ENCODE assay signal across 8 cellular contexts in genomic region chr3:189132125-189132744, GRCh38. TPM values are rescaled to one million over a fixed set of nuclear protein-coding genes. Genes with fewer than 3 reads are reported as not detected.
DNase-seq lines count a peak whose midpoint lies in the region; ATAC-seq and TF ChIP-seq lines count a peak whose summit lies in the region.

No MANE protein-coding gene starts in this region.

- H3K27me3 Mint-ChIP-seq in activated naive CD4-positive, alpha-beta T cell treated with anti-CD3 and anti-CD28 coated beads, Interleukin-2, amount 50 U/mL, for 24 hours, result no peaks in the 10 kb centered on the region

- no peaks in the 10 kb centered on the region for H3K27me3 ChIP-seq in kidney epithelial cell (ENCODE audit: control insufficient read depth, insufficient read depth, low read length)

- peaks cover 29% of the 10 kb centered on the region for H3K4me1 Mint-ChIP-seq in activated naive CD4-positive, alpha-beta T cell treated with anti-CD3 and anti-CD28 coated beads, Interleukin-2, amount 50 U/mL, for 24 hours

- ATAC-seq in HG03025 (IDR thresholded peaks at IDR 0.05; ENCODE audit: low FRiP score, unreplicated experiment), result peak; percentile 88

- DNase-seq in GM12865 (ENCODE audit: low read depth) (peak; percentile 73), SK-MEL-5 (ENCODE audit: low read depth, low spot score) (peak; percentile 76), kidney epithelial cell (ENCODE audit: low read depth) (peak; percentile 62), NCI-H2196 treated with DMSO at 0.1 percent for 48 hours (lab: John Stamatoyannopoulos, UW; ENCODE audit: unreplicated experiment) (no peak), NCI-H1417 (lab: John Stamatoyannopoulos, UW) (no peak)
- DNase-seq in stimulated activated CD4-positive, alpha-beta T cell treated with anti-CD3 and anti-CD28 coated beads, TNF-alpha, amount 100 ng/mL, for 48 hours (ENCODE audit: low read depth in 3 of 3), result peak; percentile 30 to 67 (median 35)

- in situ Hi-C loops in SK-MEL-5 (cut with HindIII; ENCODE audit: low pct_unique_long_range_greater_than_20kb, low sequenced_read_pairs), result no loop called here

- H3K4me3 Mint-ChIP-seq in activated naive CD4-positive, alpha-beta T cell treated with anti-CD3 and anti-CD28 coated beads, Interleukin-2, amount 50 U/mL, for 24 hours, result peak overlapping the region; percentile 75

- H3K9me3 Mint-ChIP-seq in activated naive CD4-positive, alpha-beta T cell treated with anti-CD3 and anti-CD28 coated beads, Interleukin-2, amount 50 U/mL, for 24 hours, result peaks cover 12% of the 10 kb centered on the region

- H3K4me3 ChIP-seq in GM12865 (ENCODE audit: low read depth, low read length) (no peak overlapping the region), kidney epithelial cell (ENCODE audit: low read depth, low read length) (no peak overlapping the region)

- H3K36me3 ChIP-seq in kidney epithelial cell (ENCODE audit: control insufficient read depth, insufficient read depth, low read length), result no peaks in the 10 kb centered on the region

- H3K36me3 Mint-ChIP-seq in activated naive CD4-positive, alpha-beta T cell treated with anti-CD3 and anti-CD28 coated beads, Interleukin-2, amount 50 U/mL, for 24 hours, result peaks cover 5% of the 10 kb centered on the region

- H3K27ac Mint-ChIP-seq in activated naive CD4-positive, alpha-beta T cell treated with anti-CD3 and anti-CD28 coated beads, Interleukin-2, amount 50 U/mL, for 24 hours, result peak overlapping the region; percentile 99

- TF ChIP-seq CTCF in GM12865 (IDR thresholded peaks at IDR 0.05; ENCODE audit: insufficient read depth, low read depth, low read length, missing control alignments) (no peak), kidney epithelial cell (IDR thresholded peaks at IDR 0.05; ENCODE audit: insufficient read depth, low read length, poor library complexity, severe bottlenecking) (no peak)

RNA-seq across cellular contexts. Expression of gene TPRG1, which starts 39.5 kb away (rescaled TPM):
- total RNA-seq in SK-MEL-5 (2014; rRNA removed; shearing (Covaris generic)), result 0.45 TPM in 1 of 2 replicates, not detected in the other
- polyA plus RNA-seq in SK-MEL-5 (2015; cell fraction: cytosol; rRNA removed), result not detected in 2 replicates
- polyA plus RNA-seq in SK-MEL-5 (2015; cell fraction: nucleus; rRNA removed), result not detected in 2 replicates
- total RNA-seq in kidney epithelial cell, result 0.41 and 1.4 TPM in 2 replicates

Comparison
In these comparisons a context has a peak if more than half of its experiments do, and no peak if none do; other contexts are left out.
1. DNase-seq: peak in GM12865 (single experiment), SK-MEL-5 (single experiment), kidney epithelial cell (single experiment) and stimulated activated CD4-positive, alpha-beta T cell treated with anti-CD3 and anti-CD28 coated beads, TNF-alpha, amount 100 ng/mL, for 48 hours (3 of 3); none in NCI-H2196 treated with DMSO at 0.1 percent for 48 hours (single experiment) and NCI-H1417 (0 of 3).